17 cellular contexts compared by ENCODE assay signal in the genomic region with DNA sequence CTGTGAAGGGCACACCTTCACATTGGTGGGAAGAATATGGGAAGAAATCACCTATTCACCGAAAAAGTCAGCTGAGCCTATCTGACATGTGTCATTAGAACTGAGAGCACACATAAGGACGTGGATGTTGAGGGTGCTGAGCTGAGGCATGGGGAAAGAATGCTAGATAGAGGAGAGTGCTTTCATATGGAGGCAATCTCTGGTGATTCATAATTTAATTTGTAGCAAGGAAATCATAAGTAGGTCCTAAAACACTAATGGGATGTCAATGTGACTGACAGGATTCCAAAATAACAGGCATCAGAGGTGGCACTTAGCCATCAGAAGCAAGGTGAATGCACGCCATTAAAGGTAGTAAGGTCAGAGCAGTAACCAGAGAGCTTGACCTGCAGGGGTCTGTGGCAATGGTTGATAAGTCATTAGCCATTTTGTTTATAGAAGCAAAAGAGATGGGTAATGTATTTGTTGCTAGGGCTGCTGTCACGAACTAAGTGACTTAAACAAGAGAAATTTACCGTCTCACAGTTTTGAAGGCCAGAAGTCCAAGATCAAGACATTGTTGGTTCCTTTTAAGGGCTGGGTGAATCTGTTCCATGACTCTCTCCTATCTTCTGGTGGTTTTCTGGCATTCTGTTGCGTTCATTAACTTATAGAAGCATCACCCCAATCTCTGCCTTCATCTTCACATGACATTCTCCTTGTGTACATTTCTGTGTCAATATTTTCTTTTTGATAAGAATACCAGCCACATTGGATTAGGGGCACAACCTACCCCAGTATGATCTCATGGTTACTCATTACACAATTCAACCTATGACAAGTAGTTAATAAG.
DNase-seq lines count a peak whose midpoint lies in the region; ATAC-seq, FAIRE-seq and TF ChIP-seq lines count a peak whose summit lies in the region.
"Had no signal": no experiment of that assay in that cellular context is flagged by ENCODE, and none has a peak within 500 bp of the region (broad histone marks: within the 10 kb centered on the region; RNA-seq: fewer than 3 reads in every experiment).

No MANE protein-coding gene starts in this region.

- DNase-seq in 8988T (peak; percentile 7), GM03348 (ENCODE audit: low spot score) (peak; percentile 31), RCC 7860 (ENCODE audit: low spot score) (peak; percentile 87), fibroblast of mammary gland (ENCODE audit: low read depth) (peak; percentile 80), NCI-H128 (lab: John Stamatoyannopoulos, UW; ENCODE audit: unreplicated experiment) (no peak)
- no peak for DNase-seq in activated CD8-positive, alpha-beta memory T cell treated with anti-CD3 and anti-CD28 coated beads for 24 hours
- DNase-seq: anterior cingulate cortex; COR-L47; midbrain; NCI-H1092; NCI-H774; RPMI8226; stimulated activated naive CD4-positive, alpha-beta T cell treated with Interleukin-2 at 50 U/mL for 16 hours had no signal

- FAIRE-seq in RCC 7860 (lab: Jason Lieb, UNC) = peak; percentile 91

- TF ChIP-seq CTCF in fibroblast of mammary gland (conservative IDR thresholded peaks at IDR 0.05; ENCODE audit: control insufficient read depth, insufficient read depth, low read depth, low read length) = no peak

- ATAC-seq in GM18867 (IDR thresholded peaks at IDR 0.05; ENCODE audit: unreplicated experiment) (no peak), esophagus mucosa (no peak)

- H3K4me3 ChIP-seq in fibroblast of mammary gland (ENCODE audit: control insufficient read depth, low read depth, low read length) = no peak overlapping the region
- H3K4me3 ChIP-seq: hepatocyte, neural progenitor cell had no signal

Comparison
In these comparisons a context has a peak if more than half of its experiments do, and no peak if none do; other contexts are left out.
1. DNase-seq: peak in 8988T (single experiment), GM03348 (single experiment), RCC 7860 (single experiment) and fibroblast of mammary gland (single experiment); none in NCI-H128 (single experiment) and activated CD8-positive, alpha-beta memory T cell treated with anti-CD3 and anti-CD28 coated beads for 24 hours (single experiment).